In the genomic region with DNA sequence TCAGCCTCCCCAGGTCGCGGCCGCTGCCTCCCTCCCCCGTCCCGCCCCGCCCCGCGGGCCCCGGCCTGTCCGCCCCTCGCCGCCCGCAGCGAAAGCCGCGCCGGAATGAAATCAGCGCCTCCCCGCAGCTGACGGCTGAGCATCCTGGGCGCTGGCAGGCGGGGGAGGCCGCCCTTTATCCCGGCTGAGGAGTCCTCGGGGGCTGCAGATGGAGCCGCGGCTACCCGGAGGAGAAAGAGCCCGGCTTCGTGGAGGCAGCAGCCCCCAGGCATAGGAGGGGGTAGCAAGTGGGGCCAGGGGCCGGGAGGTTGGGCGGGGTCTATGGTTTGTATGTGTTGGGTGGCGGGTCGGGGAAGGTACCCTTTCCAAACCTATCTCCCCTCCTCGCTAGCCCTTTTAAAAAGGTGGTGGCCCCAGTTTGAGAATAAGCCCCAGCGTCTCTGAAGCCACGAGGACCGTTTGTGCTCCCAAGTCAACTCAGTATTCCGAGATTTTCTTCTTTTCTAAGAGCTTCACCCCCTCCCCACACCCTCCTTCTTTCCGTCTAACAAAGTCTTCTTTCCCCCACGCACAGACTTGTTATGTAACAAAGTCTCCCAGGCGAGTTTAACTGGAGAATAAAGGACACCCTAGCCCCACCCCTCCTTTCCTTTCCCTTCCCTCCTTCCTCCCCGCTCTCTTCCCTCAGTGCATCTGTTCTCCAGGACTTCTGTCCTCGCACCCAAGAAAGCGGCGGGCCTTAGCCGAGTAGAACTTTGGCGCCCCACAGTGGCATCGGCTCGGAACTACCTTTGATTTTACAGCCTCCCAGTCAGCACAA, we compare ENCODE assay signal across 7 cellular contexts. TPM values are rescaled to one million over a fixed set of nuclear protein-coding genes. Genes with fewer than 3 reads are reported as not detected.
DNase-seq lines count a peak whose midpoint lies in the region; ATAC-seq and TF ChIP-seq lines count a peak whose summit lies in the region.

No MANE protein-coding gene starts in this region.

- H3K27me3 ChIP-seq in left ventricle myocardium inferior (ENCODE audit: low read depth) = peaks cover 91% of the 10 kb centered on the region

- H3K9me3 ChIP-seq in left ventricle myocardium inferior (replicated peaks) = no peaks in the 10 kb centered on the region

- H3K36me3 ChIP-seq in left ventricle myocardium inferior = no peaks in the 10 kb centered on the region

- intact Hi-C loops in left ventricle myocardium inferior (cut with micrococcal nuclease) = no loop called here

- H3K4me1 ChIP-seq in left ventricle myocardium inferior = peaks cover 43% of the 10 kb centered on the region

- TF ChIP-seq CTCF in GM12875 (IDR thresholded peaks at IDR 0.05; ENCODE audit: borderline replicate concordance, insufficient read depth, low read depth, low read length) (peak; percentile 79), left ventricle myocardium inferior (IDR thresholded peaks at IDR 0.05; ENCODE audit: borderline replicate concordance) (peak; percentile 86)

- no peak overlapping the region for H3K4me3 ChIP-seq in GM12875 (ENCODE audit: low read depth, low read length)
- H3K4me3 ChIP-seq in left ventricle myocardium inferior = peak overlapping the region; percentile 57

- peak; percentile 69 for ATAC-seq in HG02642 (IDR thresholded peaks at IDR 0.05; ENCODE audit: poor library complexity, unreplicated experiment)

- peak overlapping the region; percentile 78 for H3K27ac ChIP-seq in angular gyrus (ENCODE audit: low read depth, low read length)
- H3K27ac ChIP-seq in left ventricle myocardium inferior (replicated peaks) = no peak overlapping the region

- DNase-seq in NCI-H1105 (lab: John Stamatoyannopoulos, UW) (peak; percentile 87), SW 1271 (lab: John Stamatoyannopoulos, UW) (peak; percentile 62 to 83), left ventricle myocardium inferior (peak; percentile 73), putamen (ENCODE audit: low spot score) (peak; percentile 95)

RNA-seq across cellular contexts. Expression of a gene that starts 11.0 kb away (rescaled TPM):
- not detected for total RNA-seq in left ventricle myocardium inferior
